8 cellular contexts compared by ENCODE assay signal in the genomic region with DNA sequence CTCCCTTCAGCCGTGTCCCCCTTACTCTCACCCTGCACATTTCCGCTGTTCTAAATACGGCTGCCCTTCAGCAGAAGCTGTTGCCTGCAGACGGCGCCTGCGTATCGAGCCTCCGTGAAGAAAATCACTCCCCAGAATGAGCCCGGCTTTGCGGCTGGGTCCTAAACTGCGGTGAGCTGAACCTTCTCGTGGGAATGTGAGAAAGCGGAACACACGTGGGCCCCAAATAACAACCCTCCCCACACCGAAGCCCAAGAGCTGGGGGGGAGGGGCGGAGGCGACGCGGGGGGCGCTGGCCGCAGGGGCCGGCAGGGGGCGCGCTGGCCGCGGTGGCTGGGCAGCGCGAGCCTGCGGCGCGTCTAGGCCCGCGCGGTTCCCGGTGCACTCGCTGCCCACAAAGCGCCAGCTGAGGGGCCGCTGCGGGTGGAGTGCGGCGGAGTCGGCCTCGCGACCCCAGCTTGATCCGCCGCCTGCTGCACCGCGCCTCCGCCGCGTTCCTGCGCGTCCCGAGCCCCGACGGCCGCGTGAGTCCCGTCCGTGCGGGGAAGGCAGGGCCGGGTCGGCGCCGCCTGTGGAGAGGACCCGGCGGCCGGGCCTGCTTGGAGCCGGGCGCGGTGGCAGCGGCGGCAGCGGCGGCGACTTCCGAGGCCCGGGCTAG. TPM values are rescaled to one million over a fixed set of nuclear protein-coding genes. Genes with fewer than 3 reads are reported as not detected.
DNase-seq lines count a peak whose midpoint lies in the region; ATAC-seq, FAIRE-seq and TF ChIP-seq lines count a peak whose summit lies in the region.

A gene with protein sequence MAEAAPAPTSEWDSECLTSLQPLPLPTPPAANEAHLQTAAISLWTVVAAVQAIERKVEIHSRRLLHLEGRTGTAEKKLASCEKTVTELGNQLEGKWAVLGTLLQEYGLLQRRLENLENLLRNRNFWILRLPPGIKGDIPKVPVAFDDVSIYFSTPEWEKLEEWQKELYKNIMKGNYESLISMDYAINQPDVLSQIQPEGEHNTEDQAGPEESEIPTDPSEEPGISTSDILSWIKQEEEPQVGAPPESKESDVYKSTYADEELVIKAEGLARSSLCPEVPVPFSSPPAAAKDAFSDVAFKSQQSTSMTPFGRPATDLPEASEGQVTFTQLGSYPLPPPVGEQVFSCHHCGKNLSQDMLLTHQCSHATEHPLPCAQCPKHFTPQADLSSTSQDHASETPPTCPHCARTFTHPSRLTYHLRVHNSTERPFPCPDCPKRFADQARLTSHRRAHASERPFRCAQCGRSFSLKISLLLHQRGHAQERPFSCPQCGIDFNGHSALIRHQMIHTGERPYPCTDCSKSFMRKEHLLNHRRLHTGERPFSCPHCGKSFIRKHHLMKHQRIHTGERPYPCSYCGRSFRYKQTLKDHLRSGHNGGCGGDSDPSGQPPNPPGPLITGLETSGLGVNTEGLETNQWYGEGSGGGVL (plus strand): TSS at position 382 of the 658 bp plus-strand sequence. CDS start 290 bp downstream, outside the sequence.

- H3K79me2 ChIP-seq in H1 (ENCODE audit: control insufficient read depth in 1 of 2, insufficient read depth in 2 of 2, low read length in 2 of 2) = peaks cover 33 to 54% of the 10 kb centered on the region in 2 experiments

- no peaks in the 10 kb centered on the region for H3K79me1 ChIP-seq in H1 (ENCODE audit: low read depth, low read length)

- peak within 1 kb of the TSS; percentile 95 for H2BK5ac ChIP-seq in H1 (ENCODE audit: low read depth, low read length)

- peak within 1 kb of the TSS; percentile 100 for H4K91ac ChIP-seq in H1 (replicated peaks; ENCODE audit: insufficient read length, low read length)

- H4K20me1 ChIP-seq in H1 (replicated peaks in 1 of 2; ENCODE audit: control insufficient read depth in 1 of 2, insufficient read depth in 2 of 2, low read length in 2 of 2) = peaks cover 2 to 7% of the 10 kb centered on the region in 2 experiments

- ATAC-seq in GM19395 (IDR thresholded peaks at IDR 0.05; ENCODE audit: unreplicated experiment) = peak; percentile 73
- peak; percentile 68 for ATAC-seq in HG03521 (IDR thresholded peaks at IDR 0.05; ENCODE audit: unreplicated experiment)

- peak in 1 of 2 experiments; percentile 25; a peak in 2 of 4 replicates for TF ChIP-seq RAD21 in H1 (IDR thresholded peaks at IDR 0.05 in 1 of 2, conservative IDR thresholded peaks at IDR 0.05 in 1 of 2; ENCODE audit: low read depth in 2 of 2, low read length in 2 of 2)

- peak within 1 kb of the TSS; percentile 92 for H3K27ac ChIP-seq in H1 (ENCODE audit: low read depth, low read length)

- H3K18ac ChIP-seq in H1 (ENCODE audit: extremely low read depth, low read length) = peak within 1 kb of the TSS; percentile 96

- peak within 1 kb of the TSS; percentile 98 for H4K5ac ChIP-seq in H1 (ENCODE audit: insufficient read length, low read depth, low read length)

- no peak within 1 kb of the TSS for H2AFZ ChIP-seq in H1 (ENCODE audit: low read length)

- peak within 1 kb of the TSS; percentile 78 to 97 (median 90) for H3K9ac ChIP-seq in H1 (replicated peaks in 1 of 4; ENCODE audit: extremely low read depth in 1 of 4, low read depth in 3 of 4, low read length in 3 of 4)

- 4% methylated on average over 46 of the region's 78 CpGs; no CpG with 5 or more reads in 1 of the 2 experiments for WGBS in H1 (ENCODE audit: extremely low coverage in 1 of 2, insufficient coverage in 1 of 2, insufficient read length in 1 of 2, insufficient replicate concordance in 2 of 2, low coverage in 1 of 2, low lambda C conversion rate in 2 of 2, missing lambda C conversion rate in 1 of 2), 2 experiments

- CTCF ChIA-PET in H1 (lab: Charles Lee; ENCODE audit: partially characterized antibody) = interaction anchor here (0.8 to 7.2 kb wide), 18 partner anchors 9 to 291 kb away, joined by 3 to 84 read pairs (median 4); partner anchors contain the start of gene ZNF425

- no peak for TF ChIP-seq EP300 in H1 (IDR thresholded peaks at IDR 0.05; ENCODE audit: borderline replicate concordance in 1 of 2, low read depth in 2 of 2, low read length in 2 of 2)

- DNase-seq in CMK (ENCODE audit: low read depth) (peak; percentile 82), NOMO-1 treated with DMSO at 0.1 percent for 48 hours (lab: John Stamatoyannopoulos, UW; ENCODE audit: unreplicated experiment) (peak; percentile 61), H1 (ENCODE audit: low read depth in 1 of 2, low spot score in 2 of 2) (peak in 1 of 2 experiments; percentile 83), mesenteric fat pad (ENCODE audit: low spot score) (peak; percentile 94)
- peak; percentile 59 to 71 for DNase-seq in activated CD8-positive, alpha-beta memory T cell treated with anti-CD3 and anti-CD28 coated beads for 4 hours (ENCODE audit: low read depth in 2 of 2)
- peak; percentile 53 to 70 for DNase-seq in stimulated activated CD8-positive, alpha-beta memory T cell treated with anti-CD3 and anti-CD28 coated beads, Interleukin-15, amount 100 ng/mL, for 4 hours (ENCODE audit: low read depth in 2 of 2)

- no peak within 1 kb of the TSS for H3K14ac ChIP-seq in H1 (ENCODE audit: insufficient read length)

- peak within 1 kb of the TSS; percentile 92 for H2BK120ac ChIP-seq in H1 (replicated peaks; ENCODE audit: low read depth, low read length)

- peak in 1 of 2 experiments; percentile 71; a peak in 2 of 3 replicates for TF ChIP-seq POLR2A in H1 (IDR thresholded peaks at IDR 0.05; ENCODE audit: control extremely low read depth in 1 of 2, low read depth in 2 of 2, low read length in 2 of 2)

- H3K56ac ChIP-seq in H1 (replicated peaks; ENCODE audit: insufficient read length, low read depth, low read length) = peak within 1 kb of the TSS; percentile 90

- POLR2A ChIA-PET in H1 (lab: Charles Lee; ENCODE audit: partially characterized antibody) = interaction anchor here (0.5 to 9.2 kb wide), 22 partner anchors 8 to 314 kb away, joined by 3 to 142 read pairs (median 6); partner anchors contain the start of genes ZNF282 and ZNF425

- H3K4me3 ChIP-seq in H1 (ENCODE audit: extremely low read depth in 1 of 4, insufficient read depth in 2 of 4, low read depth in 3 of 4, low read length in 4 of 4) = peak within 1 kb of the TSS; percentile 80 to 91 (median 89)

- peak within 1 kb of the TSS; percentile 78 for H2BK12ac ChIP-seq in H1 (ENCODE audit: low read depth, low read length)

- no peak for FAIRE-seq in H1 (lab: Jason Lieb, UNC)

- no peak within 1 kb of the TSS for H2BK15ac ChIP-seq in H1 (ENCODE audit: low read length)

- peak within 1 kb of the TSS; percentile 100 for H3K4ac ChIP-seq in H1 (replicated peaks; ENCODE audit: insufficient read length, low read depth, low read length)

- peaks cover 17 to 31% (median 23%) of the 10 kb centered on the region in 4 experiments; a peak in 6 of 7 replicates for H3K4me1 ChIP-seq in H1 (replicated peaks in 1 of 4; ENCODE audit: control insufficient read depth in 3 of 4, insufficient read depth in 4 of 4, low read length in 3 of 4)

- H3K23ac ChIP-seq in H1 (ENCODE audit: insufficient read length) = no peak within 1 kb of the TSS

- H3K23me2 ChIP-seq in H1 (ENCODE audit: low read depth, low read length) = peaks cover 4% of the 10 kb centered on the region; the same call in 1 of the 2 replicates

- H2BK20ac ChIP-seq in H1 (ENCODE audit: low read length) = peak within 1 kb of the TSS; percentile 74; the same call in 1 of the 2 replicates

- TF ChIP-seq CTCF in H1 (IDR thresholded peaks at IDR 0.05; ENCODE audit: control extremely low read depth in 1 of 3, insufficient read depth in 1 of 3, low read depth in 1 of 3, low read length in 3 of 3) = peak; percentile 66 to 88 (median 82)

- H3K27me3 ChIP-seq in H1 (replicated peaks in 1 of 4; ENCODE audit: control insufficient read depth in 3 of 4, extremely low read depth in 1 of 4, insufficient read depth in 3 of 4, low read length in 3 of 4) = no peaks in the 10 kb centered on the region

- H3K9me3 ChIP-seq in H1 (ENCODE audit: insufficient read depth in 2 of 2, low read depth in 1 of 2, low read length in 1 of 2) = no peaks in the 10 kb centered on the region

- peak within 1 kb of the TSS; percentile 92 for H4K8ac ChIP-seq in H1 (ENCODE audit: extremely low read depth, insufficient read depth, low read length)

- peak within 1 kb of the TSS; percentile 81 to 97 for H3K4me2 ChIP-seq in H1 (ENCODE audit: insufficient read depth in 1 of 2, low read depth in 2 of 2, low read length in 2 of 2)

- H3K36me3 ChIP-seq in H1 (ENCODE audit: control insufficient read depth in 2 of 4, insufficient read depth in 4 of 4, low read length in 3 of 4) = no peaks in the 10 kb centered on the region; a peak in 1 of 8 replicates

- peak within 1 kb of the TSS; percentile 96 for H2AK5ac ChIP-seq in H1 (ENCODE audit: low read depth, low read length)

TF ChIP-seq in H1, 55 proteins besides CTCF, POLR2A, EP300 and RAD21 (continues in another document):
- TF ChIP-seq TAF1 (IDR thresholded peaks at IDR 0.05; ENCODE audit: low read depth, low read length) = peak; percentile 92
- peak; percentile 39 for TF ChIP-seq KDM4A (IDR thresholded peaks at IDR 0.05; ENCODE audit: low read depth, low read length, severe bottlenecking)
- peak; percentile 55 for TF ChIP-seq CTBP2 (IDR thresholded peaks at IDR 0.05; ENCODE audit: borderline replicate concordance, insufficient read depth, insufficient read length, low read length)
- no peak for TF ChIP-seq RNF2 (IDR thresholded peaks at IDR 0.05; ENCODE audit: borderline replicate concordance, low read depth, low read length, missing control alignments, poor library complexity, severe bottlenecking)
- TF ChIP-seq EGR1 (IDR thresholded peaks at IDR 0.05; ENCODE audit: borderline replicate concordance, low read depth, low read length) = 0 out of 2 replicates have a peak, but pooled peaks have one; percentile 69
- peak; percentile 88 to 89; a peak in 3 of 4 replicates for TF ChIP-seq SIN3A (conservative IDR thresholded peaks at IDR 0.05 in 1 of 2, IDR thresholded peaks at IDR 0.05 in 1 of 2; ENCODE audit: low read depth in 1 of 2, low read length in 2 of 2)
- TF ChIP-seq HDAC6 (IDR thresholded peaks at IDR 0.05; ENCODE audit: low read depth, low read length) = no peak
- TF ChIP-seq YY1 (IDR thresholded peaks at IDR 0.05; ENCODE audit: low read depth, low read length) = peak; percentile 39; the same call in 1 of the 2 replicates

RNA-seq across cellular contexts. Expression of the gene that starts here (rescaled TPM):
- total RNA-seq in H1 (2021; fragmentation: NEBNext Ultra II Directional; extraction: Animal tissue kit (Norgen Biotek cat#: 25700)) = 62.2 and 63.5 TPM in 2 replicates
- 52.7 and 58.9 TPM in 2 replicates for polyA plus RNA-seq in H1 (2011; rRNA removed)
- 23.2 TPM for polyA plus RNA-seq in H1 (2011; cell fraction: cytosol; rRNA removed)
- 59.5 TPM for polyA plus RNA-seq in H1 (2011; cell fraction: nucleus; rRNA removed)
- polyA plus RNA-seq in H1 (2012, experiment 1 of 2) = 26.3 to 32.8 TPM (median 30.3 TPM) in 4 replicates
- polyA plus RNA-seq in H1 (2012, experiment 2 of 2) = 6.2 TPM
- polyA plus RNA-seq in H1 (2013, experiment 1 of 2) = 35.1 TPM
- polyA plus RNA-seq in H1 (2013, experiment 2 of 2) = 35.0 TPM
- polyA minus RNA-seq in H1 (2011; rRNA and poly(A)+ RNA removed) = 128 and 158 TPM in 2 replicates
- polyA minus RNA-seq in H1 (2011; cell fraction: cytosol; rRNA and poly(A)+ RNA removed) = 46.4 TPM
- 93.4 TPM for polyA minus RNA-seq in H1 (2011; cell fraction: nucleus; rRNA and poly(A)+ RNA removed)
- 11.6 TPM for total RNA-seq in mesenteric fat pad
